Comparison of ENCODE assay signal across 9 cellular contexts in the genomic region with DNA sequence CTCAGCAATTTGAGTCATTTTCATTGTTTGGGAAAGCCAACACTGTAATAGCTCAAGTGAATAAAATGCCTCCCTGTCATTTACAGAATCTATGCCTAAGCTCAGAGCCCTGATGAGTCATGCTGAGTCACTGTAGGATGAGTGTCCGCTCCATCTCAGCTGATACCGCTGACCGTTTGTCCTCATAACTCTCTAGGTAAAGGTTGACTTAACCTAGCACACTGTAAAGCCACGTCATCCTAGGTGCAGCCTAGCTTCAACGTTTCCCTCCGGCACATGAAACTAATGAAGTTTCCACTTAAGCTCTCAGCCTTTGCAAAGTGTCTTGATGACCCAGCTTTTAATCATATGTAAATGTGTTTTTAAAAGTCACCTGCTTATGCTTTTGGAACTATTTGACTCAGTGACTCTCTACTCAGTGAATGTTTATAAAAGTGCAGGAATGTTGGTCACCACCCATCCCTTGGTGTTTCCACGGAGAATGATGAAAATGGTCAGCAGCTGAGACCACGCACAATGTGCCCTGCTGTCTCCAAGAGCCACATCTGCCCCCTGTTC.
DNase-seq lines count a peak whose midpoint lies in the region; ATAC-seq and TF ChIP-seq lines count a peak whose summit lies in the region.
"Had no signal": no experiment of that assay in that cellular context is flagged by ENCODE, and none has a peak within 500 bp of the region (broad histone marks: within the 10 kb centered on the region; RNA-seq: fewer than 3 reads in every experiment).

No MANE protein-coding gene starts in this region.

- H3K27me3 ChIP-seq in AG04450 (ENCODE audit: control insufficient read depth, insufficient read depth, low read length) (no peaks in the 10 kb centered on the region), HCT116 (ENCODE audit: insufficient read depth, low read length) (no peaks in the 10 kb centered on the region)

- intact Hi-C loops in HCT116 (cut with micrococcal nuclease) = no loop called here

- H3K9me3 ChIP-seq in AG04450 (ENCODE audit: control insufficient read depth, insufficient read depth, low read length) (no peaks in the 10 kb centered on the region), HCT116 (ENCODE audit: control insufficient read depth in 1 of 2, insufficient read depth in 1 of 2, low read depth in 1 of 2, low read length in 2 of 2) (no peaks in the 10 kb centered on the region)

- peaks cover 13 to 31% of the 10 kb centered on the region in 2 experiments for H3K4me1 ChIP-seq in HCT116 (ENCODE audit: control insufficient read depth in 1 of 2, insufficient read depth in 2 of 2, low read length in 2 of 2)

- peak overlapping the region; percentile 81 for H2AFZ ChIP-seq in HCT116 (ENCODE audit: low read depth, low read length, poor library complexity, severe bottlenecking)

- H3K27ac ChIP-seq in AG04450 (ENCODE audit: low read depth, low read length) (peak overlapping the region; percentile 53), HCT116 (ENCODE audit: low read depth, low read length) (peak overlapping the region; percentile 60; the same call in 1 of the 2 replicates)

- POLR2A ChIA-PET in AG04450 (lab: Yijun Ruan, JAX) (interaction anchor here (0.5 to 1.0 kb wide), 2 partner anchors 10 to 154 kb away, joined by 3 read pairs; partner anchors contain the start of gene PMAIP1), HCT116 (lab: Charles Lee) (interaction anchor here (1.2 kb wide), 1 partner anchor 154 kb away, joined by 3 read pairs; the partner anchor contains the start of gene PMAIP1)

- peak; percentile 78 for DNase-seq in AG04450 (ENCODE audit: low read depth, low spot score)
- DNase-seq in HCT116 (ENCODE audit: low read depth, low spot score) = peak; percentile 97
- DNase-seq in RPMI7951 (ENCODE audit: low read depth) = peak; percentile 94
- DNase-seq in fibroblast of villous mesenchyme (ENCODE audit: low read depth) = peak; percentile 77
- DNase-seq in putamen (ENCODE audit: low spot score) = no peak
- no peak for DNase-seq in Kasumi-1 (lab: John Stamatoyannopoulos, UW)

- ATAC-seq in HCT116 = peak; percentile 97
- ATAC-seq in HG03196 (IDR thresholded peaks at IDR 0.05; ENCODE audit: unreplicated experiment) = no peak
- no peak for ATAC-seq in GM18498 (IDR thresholded peaks at IDR 0.05; ENCODE audit: unreplicated experiment)
- ATAC-seq: Right ventricle myocardium inferior had no signal

- no peaks in the 10 kb centered on the region for H3K9me2 ChIP-seq in HCT116 (ENCODE audit: insufficient read depth)

- H3K79me2 ChIP-seq in HCT116 (ENCODE audit: insufficient read depth, low read length) = no peaks in the 10 kb centered on the region

- TF ChIP-seq CTCF in AG04450 (IDR thresholded peaks at IDR 0.05; ENCODE audit: low read depth, low read length) = no peak
- no peak for TF ChIP-seq CTCF in HCT116 (IDR thresholded peaks at IDR 0.05 in 2 of 3, conservative IDR thresholded peaks at IDR 0.05 in 1 of 3; ENCODE audit: borderline replicate concordance in 1 of 3, insufficient read depth in 1 of 3, low read depth in 2 of 3, low read length in 2 of 3)
- no peak for TF ChIP-seq CTCF in fibroblast of villous mesenchyme (IDR thresholded peaks at IDR 0.05; ENCODE audit: insufficient read depth, low read depth, low read length)

- BruUV-seq in HCT116 (replicated peaks; lab: Mats Ljungman, UMichigan) = no TSS peak

- H3K36me3 ChIP-seq in HCT116 (ENCODE audit: control insufficient read depth in 1 of 2, insufficient read depth in 2 of 2, low read length in 2 of 2) = no peaks in the 10 kb centered on the region

- no peaks in the 10 kb centered on the region for H4K20me1 ChIP-seq in HCT116 (ENCODE audit: insufficient read depth)

- no peak overlapping the region for H3K4me3 ChIP-seq in AG04450 (ENCODE audit: low read depth, low read length)
- H3K4me3 ChIP-seq in HCT116 (replicated peaks in 1 of 2; ENCODE audit: low read depth in 1 of 2, low read length in 2 of 2) = peak overlapping the region in 1 of 2 experiments; percentile 19; a peak in 1 of 4 replicates
- no peak overlapping the region for H3K4me3 ChIP-seq in fibroblast of villous mesenchyme (ENCODE audit: low read depth, low read length)

- TF ChIP-seq RAD21 in HCT116 (IDR thresholded peaks at IDR 0.05; ENCODE audit: low read depth) = no peak

- CTCF ChIA-PET in AG04450 (lab: Charles Lee) (interaction anchor here (0.9 to 1.1 kb wide), 2 partner anchors 57 to 631 kb away, joined by 3 read pairs; no protein-coding TSS in a partner anchor), HCT116 (lab: Charles Lee) (no interaction called here)

- peak overlapping the region; percentile 61 for H3K4me2 ChIP-seq in HCT116 (ENCODE audit: low read length)

- peak overlapping the region; percentile 24 for H3K9ac ChIP-seq in HCT116 (ENCODE audit: low read length)

- RAD21 ChIA-PET in HCT116 (lab: Charles Lee; ENCODE audit: low non-redundant PET in 1 of 2, low total read pairs in 2 of 2, uncharacterized antibody in 2 of 2, unreplicated experiment in 2 of 2) = no interaction called here

- TF ChIP-seq POLR2A in HCT116 (IDR thresholded peaks at IDR 0.05; ENCODE audit: borderline replicate concordance, extremely low read depth, insufficient read depth, insufficient read length) = no peak

TF ChIP-seq in HCT116, 20 proteins besides CTCF, POLR2A, EP300 and RAD21 (continues in another document):
- TF ChIP-seq FOSL1 (IDR thresholded peaks at IDR 0.05; ENCODE audit: low read depth) (peak; percentile 100), ZFX (IDR thresholded peaks at IDR 0.05) (no peak), EGR1 (IDR thresholded peaks at IDR 0.05; ENCODE audit: low read depth) (no peak), SIN3A (IDR thresholded peaks at IDR 0.05; ENCODE audit: low read depth) (peak; percentile 97), SRF (IDR thresholded peaks at IDR 0.05; ENCODE audit: low read depth) (peak; percentile 89), POLR2AphosphoS5 (IDR thresholded peaks at IDR 0.05; ENCODE audit: low read depth, low read length) (peak; percentile 70; the same call in 1 of the 2 replicates), EZH2 (IDR thresholded peaks at IDR 0.05) (no peak), ELF1 (IDR thresholded peaks at IDR 0.05; ENCODE audit: borderline replicate concordance, low read depth) (no peak; the same call in 1 of the 2 replicates), CBX3 (IDR thresholded peaks at IDR 0.05; ENCODE audit: low read depth) (peak; percentile 91; the same call in 1 of the 2 replicates), JUND (IDR thresholded peaks at IDR 0.05) (peak; percentile 100), REST (IDR thresholded peaks at IDR 0.05; ENCODE audit: low read depth) (no peak), YY1 (IDR thresholded peaks at IDR 0.05; ENCODE audit: extremely low read depth, insufficient replicate concordance, low read depth, low read length) (peak; percentile 36), TCF7L2 (IDR thresholded peaks at IDR 0.05; ENCODE audit: borderline replicate concordance, extremely low read depth, insufficient read depth, insufficient read length) (peak; percentile 78), ZNF274 (IDR thresholded peaks at IDR 0.05; ENCODE audit: low read depth, low read length) (no peak)
- TF ChIP-seq, protein P1, sequence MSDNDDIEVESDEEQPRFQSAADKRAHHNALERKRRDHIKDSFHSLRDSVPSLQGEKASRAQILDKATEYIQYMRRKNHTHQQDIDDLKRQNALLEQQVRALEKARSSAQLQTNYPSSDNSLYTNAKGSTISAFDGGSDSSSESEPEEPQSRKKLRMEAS (IDR thresholded peaks at IDR 0.05) = peak; percentile 89
- TF ChIP-seq, protein P2, sequence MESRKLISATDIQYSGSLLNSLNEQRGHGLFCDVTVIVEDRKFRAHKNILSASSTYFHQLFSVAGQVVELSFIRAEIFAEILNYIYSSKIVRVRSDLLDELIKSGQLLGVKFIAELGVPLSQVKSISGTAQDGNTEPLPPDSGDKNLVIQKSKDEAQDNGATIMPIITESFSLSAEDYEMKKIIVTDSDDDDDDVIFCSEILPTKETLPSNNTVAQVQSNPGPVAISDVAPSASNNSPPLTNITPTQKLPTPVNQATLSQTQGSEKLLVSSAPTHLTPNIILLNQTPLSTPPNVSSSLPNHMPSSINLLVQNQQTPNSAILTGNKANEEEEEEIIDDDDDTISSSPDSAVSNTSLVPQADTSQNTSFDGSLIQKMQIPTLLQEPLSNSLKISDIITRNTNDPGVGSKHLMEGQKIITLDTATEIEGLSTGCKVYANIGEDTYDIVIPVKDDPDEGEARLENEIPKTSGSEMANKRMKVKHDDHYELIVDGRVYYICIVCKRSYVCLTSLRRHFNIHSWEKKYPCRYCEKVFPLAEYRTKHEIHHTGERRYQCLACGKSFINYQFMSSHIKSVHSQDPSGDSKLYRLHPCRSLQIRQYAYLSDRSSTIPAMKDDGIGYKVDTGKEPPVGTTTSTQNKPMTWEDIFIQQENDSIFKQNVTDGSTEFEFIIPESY (IDR thresholded peaks at IDR 0.05; ENCODE audit: extremely low read depth, insufficient replicate concordance, low read length) = peak; percentile 69
- TF ChIP-seq, protein P3, sequence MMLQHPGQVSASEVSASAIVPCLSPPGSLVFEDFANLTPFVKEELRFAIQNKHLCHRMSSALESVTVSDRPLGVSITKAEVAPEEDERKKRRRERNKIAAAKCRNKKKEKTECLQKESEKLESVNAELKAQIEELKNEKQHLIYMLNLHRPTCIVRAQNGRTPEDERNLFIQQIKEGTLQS (IDR thresholded peaks at IDR 0.05) = peak; percentile 87

Comparison
In these comparisons a context has a peak if more than half of its experiments do, and no peak if none do; other contexts are left out.
1. DNase-seq: peak in AG04450 (single experiment), HCT116 (single experiment), RPMI7951 (single experiment) and fibroblast of villous mesenchyme (single experiment); none in putamen (single experiment) and Kasumi-1 (0 of 2).